ENCODE assay signal across 19 cellular contexts in genomic region chr2:64275174-64275466, GRCh38.
A peak's percentile ranks its signal among the peaks of the same experiment; 100 is the strongest.
DNase-seq lines count a peak whose midpoint lies in the region; ATAC-seq and TF ChIP-seq lines count a peak whose summit lies in the region.
"Had no signal": no experiment of that assay in that cellular context is flagged by ENCODE, and none has a peak within 500 bp of the region (broad histone marks: within the 10 kb centered on the region; RNA-seq: fewer than 3 reads in every experiment).

No MANE protein-coding gene starts in this region.

- peaks cover 8% of the 10 kb centered on the region for H3K9me3 Mint-ChIP-seq in MCF 10A (ENCODE audit: unreplicated experiment)

- H3K36me3 ChIP-seq in breast epithelium = no peaks in the 10 kb centered on the region
- no peaks in the 10 kb centered on the region for H3K36me3 ChIP-seq in mammary epithelial cell (ENCODE audit: insufficient read depth, low read length)
- no peaks in the 10 kb centered on the region for H3K36me3 ChIP-seq in vagina
- H3K36me3 ChIP-seq: BE2C, SJSA1 had no signal

- H4K20me1 ChIP-seq in mammary epithelial cell (ENCODE audit: insufficient read depth, low read length) = no peaks in the 10 kb centered on the region

- H3K27ac ChIP-seq in breast epithelium = peak overlapping the region; percentile 93 to 95
- H3K27ac ChIP-seq in mammary epithelial cell (ENCODE audit: insufficient read depth, low read depth, low read length) = peak overlapping the region; percentile 85
- peak overlapping the region; percentile 85 for H3K27ac ChIP-seq in vagina
- H3K27ac ChIP-seq: 22Rv1 had no signal

- POLR2A ChIA-PET in MCF 10A (lab: Yijun Ruan, JAX) = interaction anchor here (1.2 kb wide), 1 partner anchor 16 kb away, joined by 4 read pairs; no protein-coding TSS in a partner anchor

- no peak overlapping the region for H3K27ac Mint-ChIP-seq in MCF 10A (ENCODE audit: low read depth, unreplicated experiment)
- H3K27ac Mint-ChIP-seq: CD8-positive, alpha-beta T cell; IgD-negative memory B cell had no signal

- in situ Hi-C loops in mammary epithelial cell (cut with MboI; ENCODE audit: low sequenced_read_pairs in 2 of 2) = no loop called here

- no peaks in the 10 kb centered on the region for H3K27me3 ChIP-seq in breast epithelium
- H3K27me3 ChIP-seq in mammary epithelial cell (ENCODE audit: insufficient read depth, low read length) = no peaks in the 10 kb centered on the region
- H3K27me3 ChIP-seq in mononuclear cell (ENCODE audit: insufficient read depth, low read length) = no peaks in the 10 kb centered on the region
- no peaks in the 10 kb centered on the region for H3K27me3 ChIP-seq in vagina
- H3K27me3 ChIP-seq: BE2C, SJSA1 had no signal

- H3K27me3 Mint-ChIP-seq in MCF 10A (ENCODE audit: insufficient read depth, unreplicated experiment) = no peaks in the 10 kb centered on the region
- H3K27me3 Mint-ChIP-seq: IgD-negative memory B cell had no signal

- H2AFZ ChIP-seq in mammary epithelial cell (ENCODE audit: low read depth, low read length) = no peak overlapping the region

- no peak for TF ChIP-seq POLR2A in breast epithelium (IDR thresholded peaks at IDR 0.05)
- TF ChIP-seq POLR2A in vagina (IDR thresholded peaks at IDR 0.05) = no peak

- no peak overlapping the region for H3K9ac ChIP-seq in mammary epithelial cell (ENCODE audit: insufficient read depth, low read length)

- no peaks in the 10 kb centered on the region for H3K36me3 Mint-ChIP-seq in MCF 10A (ENCODE audit: insufficient read depth, unreplicated experiment)
- H3K36me3 Mint-ChIP-seq: CD8-positive, alpha-beta T cell had no signal

- ATAC-seq in HG03280 (IDR thresholded peaks at IDR 0.05; ENCODE audit: unreplicated experiment) = no peak
- ATAC-seq: CD8-positive, alpha-beta T cell had no signal

- H3K4me1 ChIP-seq in breast epithelium (peaks cover 9 to 23% of the 10 kb centered on the region in 2 donors), mammary epithelial cell (ENCODE audit: insufficient read depth, low read length) (peaks cover 53% of the 10 kb centered on the region), mononuclear cell (ENCODE audit: insufficient read depth, low read length) (peaks cover 58% of the 10 kb centered on the region), vagina (peaks cover 36% of the 10 kb centered on the region)

- peaks cover 31% of the 10 kb centered on the region for H3K4me1 Mint-ChIP-seq in MCF 10A (ENCODE audit: insufficient read depth, unreplicated experiment)

- DNase-seq in breast epithelium (ENCODE audit: low spot score in 2 of 2) (no peak), MCF 10A (ENCODE audit: unreplicated experiment) (no peak), mammary epithelial cell (no peak), vagina (ENCODE audit: extremely low spot score in 2 of 2) (no peak), kidney glomerular epithelial cell (lab: John Stamatoyannopoulos, UW) (no peak)
- no peak for DNase-seq in activated naive CD4-positive, alpha-beta T cell treated with Interleukin-2 at 50 U/mL for 16 hours
- DNase-seq: CD8-positive, alpha-beta T cell; DMS 273 treated with DMSO at 0.1 percent for 48 hours; H7; Kasumi-1; NCI-H1930; NCI-H69; OCI-M1 had no signal

- BruUV-seq in MCF 10A (replicated peaks; lab: Mats Ljungman, UMichigan) (no TSS peak), mammary epithelial cell (replicated peaks; lab: Mats Ljungman, UMichigan) (no TSS peak)

- intact Hi-C loops in breast epithelium (cut with DNase I; ENCODE audit: low total_unique reads) (no loop called here), MCF 10A (cut with micrococcal nuclease) (no loop called here), mammary epithelial cell (cut with micrococcal nuclease) (no loop called here), vagina (cut with DNase I) (no loop called here)

- H3K4me2 ChIP-seq in mammary epithelial cell (ENCODE audit: insufficient read depth, low read depth, low read length) = no peak overlapping the region

- no peaks in the 10 kb centered on the region for H3K79me2 ChIP-seq in mammary epithelial cell (ENCODE audit: insufficient read depth, low read length)

- dilution Hi-C loops in mammary epithelial cell (cut with HindIII; ENCODE audit: low sequenced_read_pairs) = no loop called here

- TF ChIP-seq CTCF in breast epithelium (IDR thresholded peaks at IDR 0.05) (no peak), MCF 10A (IDR thresholded peaks at IDR 0.05; ENCODE audit: unreplicated experiment) (no peak), mammary epithelial cell (conservative IDR thresholded peaks at IDR 0.05 in 1 of 2, IDR thresholded peaks at IDR 0.05 in 1 of 2; ENCODE audit: extremely low read depth in 1 of 2, insufficient read depth in 1 of 2, low read depth in 1 of 2, low read length in 2 of 2) (no peak), vagina (IDR thresholded peaks at IDR 0.05) (no peak)

- CTCF ChIA-PET in MCF 10A (lab: Yijun Ruan, JAX) = no interaction called here
- CTCF ChIA-PET in mammary epithelial cell (lab: Charles Lee; ENCODE audit: low non-redundant PET) = no interaction called here

- H3K4me3 ChIP-seq in breast epithelium (no peak overlapping the region), mammary epithelial cell (replicated peaks in 1 of 3; ENCODE audit: insufficient read depth in 1 of 3, low read depth in 2 of 3, low read length in 3 of 3) (no peak overlapping the region), mononuclear cell (ENCODE audit: low read length) (peak overlapping the region; percentile 41), vagina (no peak overlapping the region)
- H3K4me3 ChIP-seq: SJSA1 had no signal

- H3K9me3 ChIP-seq in breast epithelium = no peaks in the 10 kb centered on the region
- H3K9me3 ChIP-seq in mammary epithelial cell (replicated peaks; ENCODE audit: insufficient read depth, low read length) = peaks cover 7% of the 10 kb centered on the region
- no peaks in the 10 kb centered on the region for H3K9me3 ChIP-seq in mononuclear cell (ENCODE audit: low read depth, low read length)
- no peaks in the 10 kb centered on the region for H3K9me3 ChIP-seq in vagina
- H3K9me3 ChIP-seq: BE2C, SJSA1 had no signal

- H3K4me3 Mint-ChIP-seq in MCF 10A (ENCODE audit: unreplicated experiment) = no peak overlapping the region
- H3K4me3 Mint-ChIP-seq: CD8-positive, alpha-beta T cell; IgD-negative memory B cell had no signal
